32 cellular contexts compared by ENCODE assay signal in the genomic region with DNA sequence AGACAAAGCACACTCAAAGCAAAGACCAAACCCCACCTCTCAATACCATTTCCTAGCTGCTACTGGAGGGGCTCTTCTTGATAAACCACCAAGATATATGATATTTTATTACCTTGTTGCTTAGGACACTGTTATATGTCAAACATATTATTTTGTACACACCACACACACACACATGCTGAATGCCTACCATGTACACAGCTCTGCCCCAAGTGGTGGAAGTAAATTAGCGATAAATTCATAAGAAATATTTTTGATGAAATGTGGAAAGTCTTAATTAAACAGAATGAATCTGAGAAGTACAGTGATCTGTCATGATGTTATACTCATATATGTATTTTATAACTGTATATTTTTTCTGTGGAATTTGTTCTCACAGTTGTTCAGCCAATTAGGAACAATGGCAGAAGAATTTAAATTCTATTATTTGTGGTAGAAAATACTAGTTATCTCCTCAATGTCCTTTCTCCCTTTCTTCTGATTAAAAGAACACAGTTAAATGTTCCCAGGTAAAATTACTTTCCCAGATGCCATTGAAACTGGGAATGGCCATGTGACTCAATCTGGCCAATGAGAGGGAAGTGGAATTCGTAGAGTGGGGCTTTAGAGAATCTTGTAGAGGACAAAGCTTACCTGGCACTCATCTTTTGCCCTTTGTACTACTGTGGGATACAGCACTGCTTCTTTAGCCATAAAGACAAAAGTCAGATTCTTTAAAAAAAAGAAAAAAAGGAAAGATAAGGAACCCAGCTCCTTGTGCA.
DNase-seq lines count a peak whose midpoint lies in the region; ATAC-seq and TF ChIP-seq lines count a peak whose summit lies in the region.
"Had no signal": no experiment of that assay in that cellular context is flagged by ENCODE, and none has a peak within 500 bp of the region (broad histone marks: within the 10 kb centered on the region; RNA-seq: fewer than 3 reads in every experiment).

No MANE protein-coding gene starts in this region.

- intact Hi-C loops in A673 (cut with micrococcal nuclease; ENCODE audit: unreplicated experiment) (no loop called here), IMR-90 (cut with micrococcal nuclease) (no loop called here)

- CTCF ChIA-PET in A673 (lab: Charles Lee) = no interaction called here
- CTCF ChIA-PET in IMR-90 (lab: Yijun Ruan, JAX) = no interaction called here

- no peaks in the 10 kb centered on the region for H3K36me3 Mint-ChIP-seq in glutamatergic neuron (ENCODE audit: unreplicated experiment)

- no peak overlapping the region for H3K4me3 Mint-ChIP-seq in glutamatergic neuron (ENCODE audit: unreplicated experiment)
- H3K4me3 Mint-ChIP-seq: activated CD4-positive, alpha-beta memory T cell treated with anti-CD3 and anti-CD28 coated beads, Interleukin-2, amount 10 ng/mL, durations not matched to agents 7 days and 5 days; activated T-helper 17 cell treated with anti-CD3 and anti-CD28 coated beads, Interleukin-2, amount 50 U/mL, for 72 hours; nephron had no signal

- H4K20me1 ChIP-seq in IMR-90 (ENCODE audit: insufficient read depth, low read length) = no peaks in the 10 kb centered on the region

- no peak overlapping the region for H2BK5ac ChIP-seq in IMR-90 (ENCODE audit: low read depth, low read length, poor library complexity, severe bottlenecking)

- no peaks in the 10 kb centered on the region for H3K79me1 ChIP-seq in IMR-90 (ENCODE audit: low read depth in 1 of 2, low read length in 2 of 2)

- H3K4me1 ChIP-seq in A673 (ENCODE audit: insufficient read depth, low read length, poor library complexity, severe bottlenecking) = no peaks in the 10 kb centered on the region
- H3K4me1 ChIP-seq in IMR-90 (ENCODE audit: control insufficient read depth, insufficient read depth, low read length) = no peaks in the 10 kb centered on the region
- H3K4me1 ChIP-seq: parathyroid adenoma, SJCRH30, spleen had no signal

- H3K27ac ChIP-seq in A673 (ENCODE audit: low read depth, low read length, poor library complexity, severe bottlenecking) (no peak overlapping the region), IMR-90 (ENCODE audit: insufficient read depth, low read length) (no peak overlapping the region)
- H3K27ac ChIP-seq: dorsolateral prefrontal cortex, KMS-11, parathyroid adenoma, SJCRH30, spleen had no signal

- 0 out of 2 replicates have a peak, but pooled peaks cover 4% of the 10 kb centered on the region for H3K9me1 ChIP-seq in IMR-90 (ENCODE audit: insufficient read depth, low read length)

- BruUV-seq in A673 (replicated peaks; lab: Mats Ljungman, UMichigan) (no TSS peak), IMR-90 (replicated peaks; lab: Mats Ljungman, UMichigan) (no TSS peak)

- H3K4me1 Mint-ChIP-seq in glutamatergic neuron (ENCODE audit: low read depth, unreplicated experiment) = no peaks in the 10 kb centered on the region
- H3K4me1 Mint-ChIP-seq: activated CD4-positive, alpha-beta memory T cell treated with anti-CD3 and anti-CD28 coated beads, Interleukin-2, amount 10 ng/mL, durations not matched to agents 7 days and 5 days; activated T-helper 17 cell treated with anti-CD3 and anti-CD28 coated beads, Interleukin-2, amount 50 U/mL, for 72 hours had no signal

- H4K5ac ChIP-seq in IMR-90 (ENCODE audit: low read depth, low read length) = no peak overlapping the region

- no peak overlapping the region for H2AK9ac ChIP-seq in IMR-90 (replicated peaks; ENCODE audit: low read depth, low read length, poor library complexity)

- H4K8ac ChIP-seq in IMR-90 (ENCODE audit: low read depth in 2 of 2, low read length in 2 of 2) = no peak overlapping the region

- no peak overlapping the region for H3K4ac ChIP-seq in IMR-90 (ENCODE audit: low read depth, low read length)

- in situ Hi-C loops in IMR-90 (cut with MboI; ENCODE audit: low sequenced_read_pairs) = no loop called here
- in situ Hi-C loops in astrocyte of the spinal cord (cut with HindIII; ENCODE audit: low sequenced_read_pairs) = no loop called here
- in situ Hi-C loops in KBM-7 (cut with MboI; ENCODE audit: low pct_unique_long_range_greater_than_20kb, low sequenced_read_pairs) = no loop called here

- no peak overlapping the region for H3K56ac ChIP-seq in IMR-90 (ENCODE audit: extremely low read depth, insufficient read depth, low read length)

- H2BK15ac ChIP-seq in IMR-90 (ENCODE audit: low read depth, low read length) = no peak overlapping the region

- no peak for TF ChIP-seq POLR2A in IMR-90 (IDR thresholded peaks at IDR 0.05; ENCODE audit: low read depth, low read length)

- H2AFZ ChIP-seq in IMR-90 (replicated peaks; ENCODE audit: low read length, poor library complexity) = no peak overlapping the region
- H2AFZ ChIP-seq: parathyroid adenoma had no signal

- H2AK5ac ChIP-seq in IMR-90 (ENCODE audit: low read depth, low read length) = no peak overlapping the region

- no peak overlapping the region for H3K14ac ChIP-seq in IMR-90 (replicated peaks; ENCODE audit: low read depth, low read length)

- dilution Hi-C loops in IMR-90 (cut with HindIII; ENCODE audit: low sequenced_read_pairs, unreplicated experiment) = no loop called here

- TF ChIP-seq RAD21 in IMR-90 (IDR thresholded peaks at IDR 0.05; ENCODE audit: low read length) = no peak

- H3K4me2 ChIP-seq in IMR-90 (ENCODE audit: low read depth, low read length) = no peak overlapping the region
- H3K4me2 ChIP-seq: KMS-11 had no signal

- H3K18ac ChIP-seq in IMR-90 (ENCODE audit: low read depth, low read length) = no peak overlapping the region

- H3K36me3 ChIP-seq in A673 (ENCODE audit: insufficient read depth, low read length, poor library complexity, severe bottlenecking) (no peaks in the 10 kb centered on the region), IMR-90 (ENCODE audit: control insufficient read depth, insufficient read depth, low read length) (no peaks in the 10 kb centered on the region)
- H3K36me3 ChIP-seq: Peyer's patch, SJCRH30, spleen, transverse colon had no signal

- H3K27me3 ChIP-seq in A673 (replicated peaks; ENCODE audit: insufficient read depth, low read depth, low read length, poor library complexity) (no peaks in the 10 kb centered on the region), IMR-90 (ENCODE audit: control insufficient read depth, insufficient read depth, low read length) (no peaks in the 10 kb centered on the region)
- H3K27me3 ChIP-seq: dorsolateral prefrontal cortex, Peyer's patch, spleen, transverse colon had no signal

- TF ChIP-seq CTCF in A673 (conservative IDR thresholded peaks at IDR 0.05; ENCODE audit: low read depth, low read length) = peak; percentile 35; the same call in 1 of the 2 replicates
- TF ChIP-seq CTCF in IMR-90 (conservative IDR thresholded peaks at IDR 0.05; ENCODE audit: low read depth, low read length) = no peak
- peak; percentile 7 for TF ChIP-seq CTCF in astrocyte of the spinal cord (IDR thresholded peaks at IDR 0.05; ENCODE audit: low read depth, low read length)
- peak; percentile 12 for TF ChIP-seq CTCF in glutamatergic neuron (IDR thresholded peaks at IDR 0.05; ENCODE audit: partially characterized antibody, unreplicated experiment)

- H3K9me3 ChIP-seq in A673 (ENCODE audit: low read depth, low read length, poor library complexity, severe bottlenecking) (no peaks in the 10 kb centered on the region), IMR-90 (ENCODE audit: control insufficient read depth, insufficient read depth, low read length) (no peaks in the 10 kb centered on the region)
- H3K9me3 ChIP-seq: mucosa of descending colon, Peyer's patch, SJCRH30, spleen, transverse colon had no signal

- no peak overlapping the region for H3K23ac ChIP-seq in IMR-90 (ENCODE audit: low read depth, low read length)

- H2BK20ac ChIP-seq in IMR-90 (ENCODE audit: low read depth, low read length) = no peak overlapping the region

- no peak for DNase-seq in A673 (ENCODE audit: low spot score)
- no peak for DNase-seq in IMR-90
- DNase-seq in astrocyte of the spinal cord (ENCODE audit: low read depth, low spot score) = no peak
- DNase-seq in glutamatergic neuron = no peak
- no peak for DNase-seq in AG08395 (ENCODE audit: low spot score)
- no peak for DNase-seq in KBM-7
- DNase-seq: ACHN; activated CD4-positive, alpha-beta memory T cell treated with anti-CD3 and anti-CD28 coated beads, Interleukin-2, amount 10 ng/mL, durations not matched to agents 7 days and 5 days; activated CD4-positive, CD25-positive, alpha-beta regulatory T cell treated with anti-CD3 and anti-CD28 coated beads, Interleukin-2, amount 50 U/mL, for 72 hours; activated CD8-positive, alpha-beta memory T cell treated with anti-CD3 and anti-CD28 coated beads, Interleukin-2, amount 50 U/mL, for 48 hours; activated naive CD4-positive, alpha-beta T cell treated with anti-CD3 and anti-CD28 coated beads, Interleukin-2, amount 50 U/mL, for 16 hours; C1 segment of cervical spinal cord; central memory CD4-positive, alpha-beta T cell; DMS79; dorsolateral prefrontal cortex; GF-D8; H7; MV-4-11; NCI-H1694; NCI-H524 treated with DMSO at 0.1 percent for 48 hours; right cardiac atrium; SJCRH30; spleen; transverse colon had no signal

- no peak overlapping the region for H2BK120ac ChIP-seq in IMR-90 (ENCODE audit: low read depth, low read length)

- H3K4me3 ChIP-seq in A673 (ENCODE audit: low read depth, low read length, poor library complexity, severe bottlenecking) (no peak overlapping the region), IMR-90 (ENCODE audit: insufficient read depth, low read depth, low read length) (no peak overlapping the region), astrocyte of the spinal cord (ENCODE audit: low read depth, low read length) (no peak overlapping the region)
- H3K4me3 ChIP-seq: dorsolateral prefrontal cortex, mucosa of descending colon, SJCRH30, spleen, transverse colon had no signal

- POLR2A ChIA-PET in A673 (lab: Charles Lee; ENCODE audit: low non-redundant PET) = no interaction called here
- POLR2A ChIA-PET in IMR-90 (lab: Charles Lee; ENCODE audit: unreplicated experiment) = no interaction called here

- H3K9me3 Mint-ChIP-seq in glutamatergic neuron (ENCODE audit: unreplicated experiment) = no peaks in the 10 kb centered on the region
- H3K9me3 Mint-ChIP-seq: activated CD4-positive, alpha-beta memory T cell treated with anti-CD3 and anti-CD28 coated beads, Interleukin-2, amount 10 ng/mL, durations not matched to agents 7 days and 5 days; activated T-helper 17 cell treated with anti-CD3 and anti-CD28 coated beads, Interleukin-2, amount 50 U/mL, for 72 hours; nephron had no signal

- H3K27ac Mint-ChIP-seq in glutamatergic neuron (ENCODE audit: unreplicated experiment) = no peak overlapping the region
- H3K27ac Mint-ChIP-seq: activated CD4-positive, alpha-beta memory T cell treated with anti-CD3 and anti-CD28 coated beads, Interleukin-2, amount 10 ng/mL, durations not matched to agents 7 days and 5 days; activated T-helper 17 cell treated with anti-CD3 and anti-CD28 coated beads, Interleukin-2, amount 50 U/mL, for 72 hours had no signal

- H3K9ac ChIP-seq in IMR-90 (ENCODE audit: low read depth, low read length) = no peak overlapping the region
- H3K9ac ChIP-seq: KMS-11, parathyroid adenoma had no signal

- WGBS in IMR-90 (ENCODE audit: extremely low coverage in 2 of 2, insufficient read length in 1 of 2), 2 experiments = no CpG with 5 or more reads among the region's 2 CpGs

- no peak overlapping the region for H4K91ac ChIP-seq in IMR-90 (ENCODE audit: insufficient read depth, low read depth, low read length)

- H3K27me3 Mint-ChIP-seq in glutamatergic neuron (ENCODE audit: unreplicated experiment) = no peaks in the 10 kb centered on the region
- H3K27me3 Mint-ChIP-seq: activated CD4-positive, alpha-beta memory T cell treated with anti-CD3 and anti-CD28 coated beads, Interleukin-2, amount 10 ng/mL, durations not matched to agents 7 days and 5 days had no signal

- ATAC-seq in IMR-90 (ENCODE audit: low read depth) (no peak), HG02759 (IDR thresholded peaks at IDR 0.05; ENCODE audit: unreplicated experiment) (no peak), GM19452 (IDR thresholded peaks at IDR 0.05; ENCODE audit: unreplicated experiment) (no peak)
- ATAC-seq: activated T-helper 17 cell treated with anti-CD3 and anti-CD28 coated beads, Interleukin-2, amount 50 U/mL, for 72 hours; right cardiac atrium had no signal
